1 cellular context compared by ENCODE assay signal in genomic region chr19:49118565-49119410, GRCh38.
TF ChIP-seq lines count a peak whose summit lies in the region.

A gene with protein sequence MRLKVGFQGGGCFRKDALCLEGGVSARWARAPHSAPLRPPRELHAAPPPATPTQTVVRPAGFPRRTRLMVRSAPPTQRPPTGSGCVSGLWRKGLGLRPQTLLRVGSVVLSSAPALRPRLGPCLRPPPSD (minus strand): TSS chr19:49119143. CDS start chr19:49119022, 121 bp downstream.

TF ChIP-seq in GM23338, 12 proteins besides CTCF, POLR2A, EP300 and RAD21 (continued from another document):
- TF ChIP-seq, protein P1, sequence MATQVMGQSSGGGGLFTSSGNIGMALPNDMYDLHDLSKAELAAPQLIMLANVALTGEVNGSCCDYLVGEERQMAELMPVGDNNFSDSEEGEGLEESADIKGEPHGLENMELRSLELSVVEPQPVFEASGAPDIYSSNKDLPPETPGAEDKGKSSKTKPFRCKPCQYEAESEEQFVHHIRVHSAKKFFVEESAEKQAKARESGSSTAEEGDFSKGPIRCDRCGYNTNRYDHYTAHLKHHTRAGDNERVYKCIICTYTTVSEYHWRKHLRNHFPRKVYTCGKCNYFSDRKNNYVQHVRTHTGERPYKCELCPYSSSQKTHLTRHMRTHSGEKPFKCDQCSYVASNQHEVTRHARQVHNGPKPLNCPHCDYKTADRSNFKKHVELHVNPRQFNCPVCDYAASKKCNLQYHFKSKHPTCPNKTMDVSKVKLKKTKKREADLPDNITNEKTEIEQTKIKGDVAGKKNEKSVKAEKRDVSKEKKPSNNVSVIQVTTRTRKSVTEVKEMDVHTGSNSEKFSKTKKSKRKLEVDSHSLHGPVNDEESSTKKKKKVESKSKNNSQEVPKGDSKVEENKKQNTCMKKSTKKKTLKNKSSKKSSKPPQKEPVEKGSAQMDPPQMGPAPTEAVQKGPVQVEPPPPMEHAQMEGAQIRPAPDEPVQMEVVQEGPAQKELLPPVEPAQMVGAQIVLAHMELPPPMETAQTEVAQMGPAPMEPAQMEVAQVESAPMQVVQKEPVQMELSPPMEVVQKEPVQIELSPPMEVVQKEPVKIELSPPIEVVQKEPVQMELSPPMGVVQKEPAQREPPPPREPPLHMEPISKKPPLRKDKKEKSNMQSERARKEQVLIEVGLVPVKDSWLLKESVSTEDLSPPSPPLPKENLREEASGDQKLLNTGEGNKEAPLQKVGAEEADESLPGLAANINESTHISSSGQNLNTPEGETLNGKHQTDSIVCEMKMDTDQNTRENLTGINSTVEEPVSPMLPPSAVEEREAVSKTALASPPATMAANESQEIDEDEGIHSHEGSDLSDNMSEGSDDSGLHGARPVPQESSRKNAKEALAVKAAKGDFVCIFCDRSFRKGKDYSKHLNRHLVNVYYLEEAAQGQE (IDR thresholded peaks at IDR 0.05; ENCODE audit: unreplicated experiment): no peak
- TF ChIP-seq, protein P2, sequence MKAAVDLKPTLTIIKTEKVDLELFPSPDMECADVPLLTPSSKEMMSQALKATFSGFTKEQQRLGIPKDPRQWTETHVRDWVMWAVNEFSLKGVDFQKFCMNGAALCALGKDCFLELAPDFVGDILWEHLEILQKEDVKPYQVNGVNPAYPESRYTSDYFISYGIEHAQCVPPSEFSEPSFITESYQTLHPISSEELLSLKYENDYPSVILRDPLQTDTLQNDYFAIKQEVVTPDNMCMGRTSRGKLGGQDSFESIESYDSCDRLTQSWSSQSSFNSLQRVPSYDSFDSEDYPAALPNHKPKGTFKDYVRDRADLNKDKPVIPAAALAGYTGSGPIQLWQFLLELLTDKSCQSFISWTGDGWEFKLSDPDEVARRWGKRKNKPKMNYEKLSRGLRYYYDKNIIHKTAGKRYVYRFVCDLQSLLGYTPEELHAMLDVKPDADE (IDR thresholded peaks at IDR 0.05): no peak
- TF ChIP-seq NANOG (IDR thresholded peaks at IDR 0.05; ENCODE audit: borderline replicate concordance) (no peak), STAT1 (IDR thresholded peaks at IDR 0.05; ENCODE audit: unreplicated experiment) (no peak), ZNF331 (CRISPR knock-in tag; IDR thresholded peaks at IDR 0.05; ENCODE audit: low read depth) (no peak), EZH2phosphoT487 (IDR thresholded peaks at IDR 0.05; ENCODE audit: unreplicated experiment) (no peak)
